11 cellular contexts compared by ENCODE assay signal in genomic region chr1:101314244-101314643, GRCh38.
DNase-seq lines count a peak whose midpoint lies in the region; ATAC-seq and TF ChIP-seq lines count a peak whose summit lies in the region.
"Had no signal": no experiment of that assay in that cellular context is flagged by ENCODE, and none has a peak within 500 bp of the region (broad histone marks: within the 10 kb centered on the region; RNA-seq: fewer than 3 reads in every experiment).

No MANE protein-coding gene starts in this region.

- no peak for TF ChIP-seq EP300 in upper lobe of left lung (IDR thresholded peaks at IDR 0.05)

- ATAC-seq in HG02623 (IDR thresholded peaks at IDR 0.05; ENCODE audit: unreplicated experiment) (peak; percentile 44), upper lobe of left lung (ENCODE audit: low FRiP score in 2 of 2) (no peak)
- no peak for ATAC-seq in naive thymus-derived CD8-positive, alpha-beta T cell
- ATAC-seq: left colon had no signal

- POLR2A ChIA-PET in naive thymus-derived CD8-positive, alpha-beta T cell (lab: Charles Lee), result no interaction called here

- H3K27me3 ChIP-seq in ascending aorta (no peaks in the 10 kb centered on the region), upper lobe of left lung (no peaks in the 10 kb centered on the region)

- no peaks in the 10 kb centered on the region for H3K9me3 Mint-ChIP-seq in naive thymus-derived CD8-positive, alpha-beta T cell

- no peak for TF ChIP-seq CTCF in ascending aorta (IDR thresholded peaks at IDR 0.05)
- no peak for TF ChIP-seq CTCF in upper lobe of left lung (IDR thresholded peaks at IDR 0.05)

- H3K4me3 ChIP-seq in ascending aorta (no peak overlapping the region), upper lobe of left lung (no peak overlapping the region)

- 100% methylated on average over 2 of the region's 2 CpGs for WGBS in upper lobe of left lung, 2 donors

- H3K4me1 ChIP-seq in ascending aorta (no peaks in the 10 kb centered on the region), upper lobe of left lung (peaks cover 6 to 10% (median 7%) of the 10 kb centered on the region in 4 donors)

- H3K36me3 Mint-ChIP-seq in naive thymus-derived CD8-positive, alpha-beta T cell, result no peaks in the 10 kb centered on the region

- H3K4me3 Mint-ChIP-seq in naive thymus-derived CD8-positive, alpha-beta T cell, result no peak overlapping the region

- H3K9me3 ChIP-seq in ascending aorta, result no peaks in the 10 kb centered on the region
- H3K9me3 ChIP-seq in upper lobe of left lung, result no peaks in the 10 kb centered on the region

- peak; percentile 31 for DNase-seq in NCI-H1092 treated with DMSO at 0.1 percent for 48 hours (lab: John Stamatoyannopoulos, UW)
- DNase-seq in NCI-H1092 (lab: John Stamatoyannopoulos, UW), result no peak
- peak; percentile 74 for DNase-seq in RPMI7951 (ENCODE audit: low read depth)
- DNase-seq in naive thymus-derived CD8-positive, alpha-beta T cell, result no peak
- no peak for DNase-seq in ascending aorta (ENCODE audit: low spot score in 2 of 2)
- no peak for DNase-seq in upper lobe of left lung
- no peak for DNase-seq in globus pallidus (ENCODE audit: low spot score)
- DNase-seq: left colon, SHP77 treated with DMSO at 0.1 percent for 48 hours had no signal

- TF ChIP-seq POLR2A in upper lobe of left lung (IDR thresholded peaks at IDR 0.05), result no peak

- peaks cover 22 to 60% (median 51%) of the 10 kb centered on the region in 4 donors for H3K4me1 Mint-ChIP-seq in naive thymus-derived CD8-positive, alpha-beta T cell

- H3K27me3 Mint-ChIP-seq in naive thymus-derived CD8-positive, alpha-beta T cell, result no peaks in the 10 kb centered on the region

- intact Hi-C loops in ascending aorta (cut with DNase I), result no loop called here

- no peak overlapping the region for H3K27ac ChIP-seq in ascending aorta
- no peak overlapping the region for H3K27ac ChIP-seq in upper lobe of left lung
- H3K27ac ChIP-seq: 22Rv1 had no signal

- H3K27ac Mint-ChIP-seq in naive thymus-derived CD8-positive, alpha-beta T cell, result peak overlapping the region in 9 of 10 donors; percentile 40 to 100 (median 71)

- no peaks in the 10 kb centered on the region for H3K36me3 ChIP-seq in ascending aorta
- no peaks in the 10 kb centered on the region for H3K36me3 ChIP-seq in upper lobe of left lung

Comparison
In these comparisons a context has a peak if more than half of its experiments do, and no peak if none do; other contexts are left out.
1. DNase-seq: peak in NCI-H1092 treated with DMSO at 0.1 percent for 48 hours (single experiment) and RPMI7951 (single experiment); none in NCI-H1092 (single experiment), naive thymus-derived CD8-positive, alpha-beta T cell (0 of 10), ascending aorta (0 of 2), upper lobe of left lung (0 of 2) and globus pallidus (single experiment).